10 cellular contexts compared by ENCODE assay signal in genomic region chr5:35857606-35858205, GRCh38. TPM values are rescaled to one million over a fixed set of nuclear protein-coding genes. Genes with fewer than 3 reads are reported as not detected.
A peak's percentile ranks its signal among the peaks of the same experiment; 100 is the strongest.
DNase-seq lines count a peak whose midpoint lies in the region; ATAC-seq and TF ChIP-seq lines count a peak whose summit lies in the region.
"Had no signal": no experiment of that assay in that cellular context is flagged by ENCODE, and none has a peak within 500 bp of the region (broad histone marks: within the 10 kb centered on the region; RNA-seq: fewer than 3 reads in every experiment).

No MANE protein-coding gene starts in this region.

- peak; percentile 70 for ATAC-seq in PC-3
- ATAC-seq in mucosa of descending colon, result no peak

- H3F3A ChIP-seq in PC-3 (ENCODE audit: low read length, unreplicated experiment), result peaks cover 7% of the 10 kb centered on the region

- H4K20me1 ChIP-seq in PC-3 (ENCODE audit: low read length), result no peaks in the 10 kb centered on the region

- intact Hi-C loops in PC-3 (cut with micrococcal nuclease), result loop anchor here (1.0 to 5.0 kb wide), 7 partner anchors 62 to 240 kb away; partner anchors contain the start of gene SPEF2
- intact Hi-C loops in mucosa of descending colon (cut with DNase I, micrococcal nuclease), result no loop called here
- intact Hi-C loops in adrenal gland (cut with DNase I), result no loop called here

- CTCF ChIA-PET in PC-3 (lab: Charles Lee), result interaction anchor here (1.3 kb wide), 1 partner anchor 67 kb away, joined by 3 read pairs; no protein-coding TSS in a partner anchor

- no TSS peak for BruUV-seq in PC-3 (replicated peaks; lab: Mats Ljungman, UMichigan)

- H3K79me2 ChIP-seq in PC-3 (ENCODE audit: low read length), result peaks cover 22% of the 10 kb centered on the region

- peak overlapping the region; percentile 91 for H3K27ac ChIP-seq in PC-3 (ENCODE audit: low read length)
- H3K27ac ChIP-seq in adrenal gland, result peak overlapping the region in 1 of 5 donors; percentile 53

- POLR2A ChIA-PET in PC-3 (lab: Charles Lee; ENCODE audit: unreplicated experiment), result no interaction called here

- no peaks in the 10 kb centered on the region for H3K9me2 ChIP-seq in PC-3 (replicated peaks; ENCODE audit: low read length)

- no peak overlapping the region for H2AFZ ChIP-seq in PC-3 (ENCODE audit: low read length)

- H3K4me1 ChIP-seq in PC-3 (ENCODE audit: insufficient read depth, low read length) (peaks cover 58% of the 10 kb centered on the region), mucosa of descending colon (ENCODE audit: low read depth) (no peaks in the 10 kb centered on the region), adrenal gland (replicated peaks in 1 of 2) (peaks cover 35 to 41% of the 10 kb centered on the region in 2 donors)

- H3K9me3 ChIP-seq in PC-3 (ENCODE audit: low read length) (no peaks in the 10 kb centered on the region), mucosa of descending colon (no peaks in the 10 kb centered on the region), adrenal gland (replicated peaks in 1 of 3) (no peaks in the 10 kb centered on the region)

- peak overlapping the region; percentile 76 for H3K4me2 ChIP-seq in PC-3 (ENCODE audit: low read length)

- no peaks in the 10 kb centered on the region for H3K27me3 ChIP-seq in PC-3 (ENCODE audit: low read length)
- H3K27me3 ChIP-seq in adrenal gland, result no peaks in the 10 kb centered on the region

- TF ChIP-seq POLR2A in adrenal gland (IDR thresholded peaks at IDR 0.05), result no peak

- peak overlapping the region; percentile 56 for H3K4me3 ChIP-seq in PC-3 (ENCODE audit: low read length)
- no peak overlapping the region for H3K4me3 ChIP-seq in mucosa of descending colon
- H3K4me3 ChIP-seq in adrenal gland, result peak overlapping the region in 1 of 4 donors; percentile 13

- peak overlapping the region; percentile 68 for H3K9ac ChIP-seq in PC-3 (ENCODE audit: low read length)

- WGBS in adrenal gland, 4 donors, result 40 to 51% (median 46%) methylated on average over 2 of the region's 2 CpGs

- H3K36me3 ChIP-seq in PC-3 (ENCODE audit: low read depth, low read length), result 0 out of 2 replicates have a peak, but pooled peaks cover 11% of the 10 kb centered on the region
- H3K36me3 ChIP-seq in mucosa of descending colon (ENCODE audit: low read depth), result no peaks in the 10 kb centered on the region
- H3K36me3 ChIP-seq in adrenal gland (replicated peaks in 1 of 2), result no peaks in the 10 kb centered on the region

- peak; percentile 93 for DNase-seq in EL
- peak; percentile 95 for DNase-seq in PC-3
- DNase-seq in dedifferentiated amniotic fluid mesenchymal stem cell (ENCODE audit: extremely low spot score), result peak; percentile 30
- DNase-seq in putamen (ENCODE audit: low spot score), result peak; percentile 59
- DNase-seq in NCI-H345 treated with DMSO at 0.1 percent for 48 hours (lab: John Stamatoyannopoulos, UW; ENCODE audit: unreplicated experiment), result no peak
- no peak for DNase-seq in mucosa of descending colon
- DNase-seq in NCI-H774 (lab: John Stamatoyannopoulos, UW), result no peak
- DNase-seq in adrenal gland, result no peak
- DNase-seq: aorta, midbrain had no signal

- TF ChIP-seq CTCF in PC-3 (conservative IDR thresholded peaks at IDR 0.05; ENCODE audit: low read depth, low read length) (no peak), mucosa of descending colon (IDR thresholded peaks at IDR 0.05) (no peak), adrenal gland (IDR thresholded peaks at IDR 0.05) (no peak)

RNA-seq across cellular contexts. Expression of gene IL7R, which starts 1.0 kb away (rescaled TPM):
- total RNA-seq in PC-3 (2014; rRNA removed) (7.1 and 7.4 TPM in 2 replicates), mucosa of descending colon (10 to 100 TPM in 2 of 3 donors, 1 to 10 TPM in 1; 6.6 to 16.9 (median 10.4) TPM), adrenal gland (10 to 100 TPM in 4 of 8 donors, 1 to 10 TPM in 4; 4.7 to 14.7 (median 9.2) TPM)
- 10 to 100 TPM in 1 of 3 donors, 1 to 10 TPM in 2; 1.2 to 14.2 (median 1.8) TPM for polyA plus RNA-seq in adrenal gland

Comparison
In these comparisons a context has a peak if more than half of its experiments do, and no peak if none do; other contexts are left out.
1. DNase-seq: peak in EL (single experiment), PC-3 (single experiment), dedifferentiated amniotic fluid mesenchymal stem cell (single experiment) and putamen (single experiment); none in NCI-H345 treated with DMSO at 0.1 percent for 48 hours (single experiment), mucosa of descending colon (0 of 3), NCI-H774 (single experiment) and adrenal gland (0 of 7).